Comparison of ENCODE assay signal across 26 cellular contexts in genomic region chr2:170573660-170574059, GRCh38.
"Had no signal": no experiment of that assay in that cellular context is flagged by ENCODE, and none has a peak within 500 bp of the region (broad histone marks: within the 10 kb centered on the region; RNA-seq: fewer than 3 reads in every experiment).

No MANE protein-coding gene starts in this region.

- H3K36me3 Mint-ChIP-seq: activated naive CD8-positive, alpha-beta T cell; stimulated activated naive B cell treated with anti-CD40 and anti-IgM and Interleukin-4, amounts not matched to agents 10 μg/mL and 1 μg/mL and 100 μg/mL, for 72 hours had no signal

- H3K9me3 ChIP-seq: adrenal gland, ascending aorta, heart right ventricle, sigmoid colon, uterus had no signal

- DNase-seq: activated CD4-positive, alpha-beta T cell treated with anti-CD3 and anti-CD28 coated beads for 1 hour; activated CD4-positive, alpha-beta T cell treated with anti-CD3 and anti-CD28 coated beads, Interleukin-2, amount 50 U/mL, for 1 hour; activated CD8-positive, alpha-beta T cell treated with anti-CD3 and anti-CD28 coated beads, Interleukin-2, amount 10 ng/mL, durations not matched to agents 7 days and 5 days; activated naive CD4-positive, alpha-beta T cell; activated T-cell treated with anti-CD3 and anti-CD28 coated beads, Interleukin-2, amount 50 U/mL, for 24 hours; adrenal gland; brain microvascular endothelial cell; caudate nucleus; effector CD4-positive, alpha-beta T cell; heart right ventricle; left ventricle myocardium superior; mammary epithelial cell; nephron progenitor cell; posterior cingulate gyrus; sigmoid colon; stimulated activated CD4-positive, alpha-beta T cell treated with anti-CD3 and anti-CD28 coated beads, Interleukin-2, amount 100 ng/mL, for 48 hours; stimulated activated CD8-positive, alpha-beta memory T cell treated with anti-CD3 and anti-CD28 coated beads, Interleukin-4, amount 100 ng/mL, for 48 hours; stimulated activated naive B cell treated with anti-CD40 and anti-IgM and Interleukin-4, amounts not matched to agents 10 μg/mL and 1 μg/mL and 100 μg/mL, for 72 hours; T-helper 9 cell; trophoblast cell; uterus had no signal

- H3K27me3 ChIP-seq: ascending aorta, brain microvascular endothelial cell, sigmoid colon, uterus had no signal

- H3K27ac Mint-ChIP-seq: activated CD8-positive, alpha-beta T cell treated with anti-CD3 and anti-CD28 coated beads, Interleukin-2, amount 10 ng/mL, durations not matched to agents 7 days and 5 days; activated naive CD8-positive, alpha-beta T cell; activated T-cell treated with anti-CD3 and anti-CD28 coated beads, Interleukin-2, amount 50 U/mL, for 24 hours; activated T-helper 2 cell treated with anti-CD3 and anti-CD28 coated beads, Interferon-gamma antibody, Interleukin-2, Interleukin-4, amounts not matched to agents 10 μg/mL and 5 μg/mL and 100 μg/mL, durations not matched to agents 14 hours and 24 hours and 36 hours; dendritic cell treated with granulocyte-macrophage colony-stimulating factor and Interleukin-4, amounts not matched to agents 40 ng/mL and 50 ng/mL, for 4 days; nephron progenitor cell; stimulated activated naive B cell treated with anti-CD40 and anti-IgM and Interleukin-4, amounts not matched to agents 10 μg/mL and 1 μg/mL and 100 μg/mL, for 72 hours had no signal

- ATAC-seq: activated CD8-positive, alpha-beta T cell treated with anti-CD3 and anti-CD28 coated beads, Interleukin-2, amount 10 ng/mL, durations not matched to agents 7 days and 5 days; heart right ventricle; left ventricle myocardium superior; stimulated activated naive B cell treated with anti-CD40 and anti-IgM and Interleukin-4, amounts not matched to agents 10 μg/mL and 1 μg/mL and 100 μg/mL, for 72 hours had no signal

- H3K4me3 ChIP-seq: adrenal gland, ascending aorta, heart right ventricle, sigmoid colon, uterus had no signal

- H3K4me3 Mint-ChIP-seq: activated CD8-positive, alpha-beta T cell treated with anti-CD3 and anti-CD28 coated beads, Interleukin-2, amount 10 ng/mL, durations not matched to agents 7 days and 5 days; activated naive CD8-positive, alpha-beta T cell; activated T-cell treated with anti-CD3 and anti-CD28 coated beads, Interleukin-2, amount 50 U/mL, for 24 hours; dendritic cell treated with granulocyte-macrophage colony-stimulating factor and Interleukin-4, amounts not matched to agents 40 ng/mL and 50 ng/mL, for 4 days; nephron progenitor cell; stimulated activated naive B cell treated with anti-CD40 and anti-IgM and Interleukin-4, amounts not matched to agents 10 μg/mL and 1 μg/mL and 100 μg/mL, for 72 hours had no signal

- H3K4me1 ChIP-seq: adrenal gland, ascending aorta, heart right ventricle, sigmoid colon, uterus had no signal

- H3K4me1 Mint-ChIP-seq: stimulated activated naive B cell treated with anti-CD40 and anti-IgM and Interleukin-4, amounts not matched to agents 10 μg/mL and 1 μg/mL and 100 μg/mL, for 72 hours had no signal

- FAIRE-seq: endometrium had no signal

- H3K27ac ChIP-seq: adrenal gland, ascending aorta, brain microvascular endothelial cell, heart right ventricle, sigmoid colon, uterus had no signal

- H3K36me3 ChIP-seq: adrenal gland, ascending aorta, brain microvascular endothelial cell, heart right ventricle, sigmoid colon, uterus had no signal

- H3K9me3 Mint-ChIP-seq: activated T-cell treated with anti-CD3 and anti-CD28 coated beads, Interleukin-2, amount 50 U/mL, for 24 hours; activated T-helper 2 cell treated with anti-CD3 and anti-CD28 coated beads, Interferon-gamma antibody, Interleukin-2, Interleukin-4, amounts not matched to agents 10 μg/mL and 5 μg/mL and 100 μg/mL, durations not matched to agents 14 hours and 24 hours and 36 hours; dendritic cell treated with granulocyte-macrophage colony-stimulating factor and Interleukin-4, amounts not matched to agents 40 ng/mL and 50 ng/mL, for 4 days; nephron progenitor cell; stimulated activated naive B cell treated with anti-CD40 and anti-IgM and Interleukin-4, amounts not matched to agents 10 μg/mL and 1 μg/mL and 100 μg/mL, for 72 hours had no signal
